Comparison of ENCODE assay signal across 15 cellular contexts in genomic region chr10:24652381-24652957, GRCh38.
DNase-seq lines count a peak whose midpoint lies in the region; ATAC-seq lines count a peak whose summit lies in the region.
"Had no signal": no experiment of that assay in that cellular context is flagged by ENCODE, and none has a peak within 500 bp of the region (broad histone marks: within the 10 kb centered on the region; RNA-seq: fewer than 3 reads in every experiment).

No MANE protein-coding gene starts in this region.

- peaks cover 14 to 17% (median 17%) of the 10 kb centered on the region in 3 donors for H3K4me1 Mint-ChIP-seq in IgD-negative memory B cell
- H3K4me1 Mint-ChIP-seq in T-helper 2 cell treated with Interferon-gamma antibody and Interleukin-4, amounts not matched to agents 5 μg/mL and 100 μg/mL, for 36 hours (ENCODE audit: low read depth) = peaks cover 19% of the 10 kb centered on the region
- H3K4me1 Mint-ChIP-seq: activated naive CD4-positive, alpha-beta T cell treated with anti-CD3 and anti-CD28 coated beads, Interleukin-2, amount 50 U/mL, for 24 hours; naive thymus-derived CD8-positive, alpha-beta T cell had no signal

- no peaks in the 10 kb centered on the region for H3K9me2 ChIP-seq in Karpas-422 (replicated peaks; ENCODE audit: insufficient read depth, low read length)

- H3K9me3 ChIP-seq in Karpas-422 (ENCODE audit: low read length) = no peaks in the 10 kb centered on the region

- H3K36me3 ChIP-seq in Karpas-422 (ENCODE audit: insufficient read depth, low read length) = no peaks in the 10 kb centered on the region

- H4K20me1 ChIP-seq in Karpas-422 (ENCODE audit: insufficient read depth, low read depth, low read length) = no peaks in the 10 kb centered on the region

- H2AFZ ChIP-seq in Karpas-422 (ENCODE audit: low read length) = no peak overlapping the region

- no peak overlapping the region for H3K4me3 ChIP-seq in Karpas-422 (ENCODE audit: low read length)

- no peaks in the 10 kb centered on the region for H3K4me1 ChIP-seq in Karpas-422 (ENCODE audit: low read length)

- no peaks in the 10 kb centered on the region for H3K36me3 Mint-ChIP-seq in IgD-negative memory B cell
- peaks cover 6% of the 10 kb centered on the region for H3K36me3 Mint-ChIP-seq in T-helper 2 cell treated with Interferon-gamma antibody and Interleukin-4, amounts not matched to agents 5 μg/mL and 100 μg/mL, for 36 hours (ENCODE audit: low read depth)
- H3K36me3 Mint-ChIP-seq: CD8-positive, alpha-beta T cell; naive thymus-derived CD8-positive, alpha-beta T cell had no signal

- H3K9me3 Mint-ChIP-seq in IgD-negative memory B cell = no peaks in the 10 kb centered on the region
- peaks cover 4% of the 10 kb centered on the region for H3K9me3 Mint-ChIP-seq in T-helper 2 cell treated with Interferon-gamma antibody and Interleukin-4, amounts not matched to agents 5 μg/mL and 100 μg/mL, for 36 hours
- H3K9me3 Mint-ChIP-seq: activated naive CD4-positive, alpha-beta T cell treated with anti-CD3 and anti-CD28 coated beads, Interleukin-2, amount 50 U/mL, for 24 hours; CD8-positive, alpha-beta T cell had no signal

- ATAC-seq in GM18519 (IDR thresholded peaks at IDR 0.05; ENCODE audit: low FRiP score, unreplicated experiment) (peak; percentile 90), GM19468 (IDR thresholded peaks at IDR 0.05; ENCODE audit: extremely low read depth, unreplicated experiment) (peak; percentile 73), HG02943 (IDR thresholded peaks at IDR 0.05; ENCODE audit: low read depth, unreplicated experiment) (peak; percentile 75)
- ATAC-seq: CD8-positive, alpha-beta T cell; naive thymus-derived CD8-positive, alpha-beta T cell had no signal

- H3K4me3 Mint-ChIP-seq in IgD-negative memory B cell = peak overlapping the region; percentile 15 to 84 (median 79)
- no peak overlapping the region for H3K4me3 Mint-ChIP-seq in T-helper 2 cell treated with Interferon-gamma antibody and Interleukin-4, amounts not matched to agents 5 μg/mL and 100 μg/mL, for 36 hours
- H3K4me3 Mint-ChIP-seq: activated naive CD4-positive, alpha-beta T cell treated with anti-CD3 and anti-CD28 coated beads, Interleukin-2, amount 50 U/mL, for 24 hours; CD8-positive, alpha-beta T cell; naive thymus-derived CD8-positive, alpha-beta T cell had no signal

- no peaks in the 10 kb centered on the region for H3K27me3 ChIP-seq in Karpas-422 (ENCODE audit: low read length)

- H3K27ac ChIP-seq in Karpas-422 (ENCODE audit: low read length) = no peak overlapping the region

- DNase-seq in Karpas-422 = no peak
- DNase-seq in T-helper 2 cell treated with Interferon-gamma antibody and Interleukin-4, amounts not matched to agents 5 μg/mL and 100 μg/mL, for 36 hours (ENCODE audit: low spot score) = no peak
- no peak for DNase-seq in NCI-H2029 treated with DMSO at 0.1 percent for 48 hours (lab: John Stamatoyannopoulos, UW)
- DNase-seq in NCI-H774 (lab: John Stamatoyannopoulos, UW) = no peak
- DNase-seq: activated CD4-positive, CD25-positive, alpha-beta regulatory T cell; CD8-positive, alpha-beta T cell; hippocampal formation; naive thymus-derived CD8-positive, alpha-beta T cell; SHP77 treated with DMSO at 0.1 percent for 48 hours; stimulated activated CD4-positive, alpha-beta T cell treated with anti-CD3 and anti-CD28 coated beads, Interleukin-15, amount 100 ng/mL, for 24 hours had no signal

- H3K4me2 ChIP-seq in Karpas-422 (ENCODE audit: low read depth, low read length, poor library complexity, severe bottlenecking) = no peak overlapping the region

- no peaks in the 10 kb centered on the region for H3K27me3 Mint-ChIP-seq in IgD-negative memory B cell
- H3K27me3 Mint-ChIP-seq in T-helper 2 cell treated with Interferon-gamma antibody and Interleukin-4, amounts not matched to agents 5 μg/mL and 100 μg/mL, for 36 hours (ENCODE audit: low read depth) = no peaks in the 10 kb centered on the region
- H3K27me3 Mint-ChIP-seq: activated naive CD4-positive, alpha-beta T cell treated with anti-CD3 and anti-CD28 coated beads, Interleukin-2, amount 50 U/mL, for 24 hours; naive thymus-derived CD8-positive, alpha-beta T cell had no signal

- peak overlapping the region in 2 of 3 donors; percentile 82 to 93 for H3K27ac Mint-ChIP-seq in IgD-negative memory B cell
- no peak overlapping the region for H3K27ac Mint-ChIP-seq in T-helper 2 cell treated with Interferon-gamma antibody and Interleukin-4, amounts not matched to agents 5 μg/mL and 100 μg/mL, for 36 hours
- H3K27ac Mint-ChIP-seq: activated naive CD4-positive, alpha-beta T cell treated with anti-CD3 and anti-CD28 coated beads, Interleukin-2, amount 50 U/mL, for 24 hours; CD8-positive, alpha-beta T cell; naive thymus-derived CD8-positive, alpha-beta T cell had no signal

- H3K9ac ChIP-seq in Karpas-422 (ENCODE audit: low read length) = no peak overlapping the region

- no peaks in the 10 kb centered on the region for H3K79me2 ChIP-seq in Karpas-422 (ENCODE audit: low read length)
